ENCODE assay signal across 35 cellular contexts in the genomic region with DNA sequence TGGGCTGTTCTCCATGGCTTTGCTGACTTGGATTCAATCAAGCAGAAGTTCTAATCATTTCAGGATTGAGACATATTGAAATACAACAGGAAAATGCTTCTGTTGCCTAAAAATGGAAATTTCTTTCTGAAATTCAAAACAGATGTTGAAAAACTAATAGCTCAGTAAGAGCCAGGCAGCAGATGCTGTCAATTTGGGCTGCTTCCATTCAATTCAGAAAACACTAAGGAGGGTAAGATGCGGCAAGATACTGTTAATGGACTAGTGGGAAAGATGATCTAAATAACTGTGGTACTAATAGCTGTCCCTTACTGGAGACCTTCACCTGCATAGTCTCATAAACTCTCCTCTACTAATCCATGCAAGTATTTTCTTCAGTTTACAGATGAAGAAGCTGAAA. TPM values are rescaled to one million over a fixed set of nuclear protein-coding genes. Genes with fewer than 3 reads are reported as not detected.
"Had no signal": no experiment of that assay in that cellular context is flagged by ENCODE, and none has a peak within 500 bp of the region (broad histone marks: within the 10 kb centered on the region; RNA-seq: fewer than 3 reads in every experiment).

No MANE protein-coding gene starts in this region.

- H3K27ac ChIP-seq: adrenal gland, body of pancreas, epithelial cell of prostate, esophagus squamous epithelium, gastroesophageal sphincter had no signal

- H3K9me3 Mint-ChIP-seq: activated CD4-positive, alpha-beta memory T cell treated with anti-CD3 and anti-CD28 coated beads for 36 hours; activated CD4-positive, alpha-beta T cell treated with anti-CD3 and anti-CD28 coated beads, Interleukin-2, amount 10 ng/mL, durations not matched to agents 24 days and 14 days; activated naive CD4-positive, alpha-beta T cell treated with anti-CD3 and anti-CD28 coated beads for 36 hours; activated naive CD4-positive, alpha-beta T cell treated with anti-CD3 and anti-CD28 coated beads, Interleukin-2, amount 50 U/mL, for 24 hours; activated naive CD8-positive, alpha-beta T cell treated with anti-CD3 and anti-CD28 coated beads for 36 hours; activated naive CD8-positive, alpha-beta T cell treated with anti-CD3 and anti-CD28 coated beads, Interleukin-2, amount 50 U/mL, for 24 hours; activated T-cell treated with anti-CD3 and anti-CD28 coated beads, Interleukin-2, amount 50 U/mL, for 24 hours; activated T-cell treated with anti-CD3 and anti-CD28 coated beads, Interleukin-2, amount 50 U/mL, for 72 hours; activated T-helper 2 cell treated with anti-CD3 and anti-CD28 coated beads, Interferon-gamma antibody, Interleukin-2, Interleukin-4, amounts not matched to agents 10 μg/mL and 5 μg/mL and 100 μg/mL, durations not matched to agents 14 hours and 24 hours and 36 hours; effector memory CD8-positive, alpha-beta T cell; T-cell; T-helper 2 cell treated with Interferon-gamma antibody and Interleukin-4, amounts not matched to agents 5 μg/mL and 100 μg/mL, for 36 hours had no signal

- ATAC-seq: activated CD4-positive, alpha-beta T cell treated with anti-CD3 and anti-CD28 coated beads for 36 hours; activated naive CD8-positive, alpha-beta T cell treated with anti-CD3 and anti-CD28 coated beads, Interleukin-2, amount 50 U/mL, for 24 hours; activated T-cell treated with anti-CD3 and anti-CD28 coated beads, Interleukin-2, amount 50 U/mL, for 72 hours; body of pancreas; effector memory CD8-positive, alpha-beta T cell; gastroesophageal sphincter; T-cell; T-helper 17 cell had no signal

- H3K4me3 Mint-ChIP-seq: activated CD4-positive, alpha-beta memory T cell treated with anti-CD3 and anti-CD28 coated beads for 36 hours; activated CD4-positive, alpha-beta T cell treated with anti-CD3 and anti-CD28 coated beads for 36 hours; activated CD4-positive, alpha-beta T cell treated with anti-CD3 and anti-CD28 coated beads, Interleukin-2, amount 10 ng/mL, durations not matched to agents 24 days and 14 days; activated naive CD4-positive, alpha-beta T cell treated with anti-CD3 and anti-CD28 coated beads for 36 hours; activated naive CD4-positive, alpha-beta T cell treated with anti-CD3 and anti-CD28 coated beads, Interleukin-2, amount 50 U/mL, for 24 hours; activated naive CD8-positive, alpha-beta T cell treated with anti-CD3 and anti-CD28 coated beads for 36 hours; activated naive CD8-positive, alpha-beta T cell treated with anti-CD3 and anti-CD28 coated beads, Interleukin-2, amount 50 U/mL, for 24 hours; activated T-cell treated with anti-CD3 and anti-CD28 coated beads, Interleukin-2, amount 50 U/mL, for 24 hours; activated T-cell treated with anti-CD3 and anti-CD28 coated beads, Interleukin-2, amount 50 U/mL, for 72 hours; effector memory CD8-positive, alpha-beta T cell; T-cell; T-helper 17 cell; T-helper 2 cell treated with Interferon-gamma antibody and Interleukin-4, amounts not matched to agents 5 μg/mL and 100 μg/mL, for 36 hours had no signal

- H3K36me3 ChIP-seq: adrenal gland had no signal

- H3K27me3 ChIP-seq: adrenal gland, body of pancreas, gastroesophageal sphincter had no signal

- H3K9me3 ChIP-seq: adrenal gland, body of pancreas, esophagus squamous epithelium, gastroesophageal sphincter had no signal

- H3K4me1 Mint-ChIP-seq: activated CD4-positive, alpha-beta T cell treated with anti-CD3 and anti-CD28 coated beads for 36 hours; activated CD4-positive, alpha-beta T cell treated with anti-CD3 and anti-CD28 coated beads, Interleukin-2, amount 10 ng/mL, durations not matched to agents 24 days and 14 days; activated naive CD4-positive, alpha-beta T cell treated with anti-CD3 and anti-CD28 coated beads, Interleukin-2, amount 50 U/mL, for 24 hours; activated naive CD8-positive, alpha-beta T cell treated with anti-CD3 and anti-CD28 coated beads for 36 hours; activated naive CD8-positive, alpha-beta T cell treated with anti-CD3 and anti-CD28 coated beads, Interleukin-2, amount 50 U/mL, for 24 hours; T-cell; T-helper 17 cell had no signal

- DNase-seq: activated CD4-positive, alpha-beta memory T cell treated with anti-CD3 and anti-CD28 coated beads for 36 hours; activated CD4-positive, alpha-beta T cell treated with anti-CD3 and anti-CD28 coated beads for 36 hours; activated CD4-positive, alpha-beta T cell treated with anti-CD3 and anti-CD28 coated beads, Interleukin-2, amount 10 ng/mL, durations not matched to agents 24 days and 14 days; activated CD4-positive, CD25-positive, alpha-beta regulatory T cell; activated CD4-positive, CD25-positive, alpha-beta regulatory T cell treated with anti-CD3 and anti-CD28 coated beads, Interleukin-2, amount 50 U/mL, for 72 hours; activated CD8-positive, alpha-beta memory T cell treated with anti-CD3 and anti-CD28 coated beads, Interleukin-2, amount 50 U/mL, for 48 hours; activated effector memory CD4-positive, alpha-beta T cell treated with anti-CD3 and anti-CD28 coated beads, Interleukin-2, amount 50 U/mL, for 16 hours; activated naive CD4-positive, alpha-beta T cell treated with anti-CD3 and anti-CD28 coated beads for 36 hours; activated naive CD8-positive, alpha-beta T cell treated with anti-CD3 and anti-CD28 coated beads for 36 hours; activated naive CD8-positive, alpha-beta T cell treated with anti-CD3 and anti-CD28 coated beads, Interleukin-2, amount 50 U/mL, for 24 hours; activated T-cell treated with anti-CD3 and anti-CD28 coated beads for 4 hours; activated T-cell treated with anti-CD3 and anti-CD28 coated beads, Interleukin-2, amount 50 U/mL, for 24 hours; activated T-cell treated with anti-CD3 and anti-CD28 coated beads, Interleukin-2, amount 50 U/mL, for 72 hours; adrenal gland; amygdala; aorta; body of pancreas; caudate nucleus; cortex of kidney; dermis blood vessel endothelial cell; effector CD4-positive, alpha-beta T cell; effector memory CD8-positive, alpha-beta T cell; esophagus squamous epithelium; foreskin melanocyte; head of caudate nucleus; SW 1271; T-cell; T-helper 17 cell; T1000 had no signal

- H3K4me3 ChIP-seq: adrenal gland, body of pancreas, esophagus squamous epithelium, gastroesophageal sphincter had no signal

- H3K36me3 Mint-ChIP-seq: activated CD4-positive, alpha-beta memory T cell treated with anti-CD3 and anti-CD28 coated beads for 36 hours; activated naive CD4-positive, alpha-beta T cell treated with anti-CD3 and anti-CD28 coated beads, Interleukin-2, amount 50 U/mL, for 24 hours; activated naive CD8-positive, alpha-beta T cell treated with anti-CD3 and anti-CD28 coated beads for 36 hours; T-cell had no signal

- H3K4me1 ChIP-seq: adrenal gland, body of pancreas, esophagus squamous epithelium had no signal

- H3K27me3 Mint-ChIP-seq: activated CD4-positive, alpha-beta T cell treated with anti-CD3 and anti-CD28 coated beads, Interleukin-2, amount 10 ng/mL, durations not matched to agents 24 days and 14 days; activated naive CD4-positive, alpha-beta T cell treated with anti-CD3 and anti-CD28 coated beads, Interleukin-2, amount 50 U/mL, for 24 hours had no signal

- H3K27ac Mint-ChIP-seq: activated CD4-positive, alpha-beta memory T cell treated with anti-CD3 and anti-CD28 coated beads for 36 hours; activated CD4-positive, alpha-beta T cell treated with anti-CD3 and anti-CD28 coated beads for 36 hours; activated CD4-positive, alpha-beta T cell treated with anti-CD3 and anti-CD28 coated beads, Interleukin-2, amount 10 ng/mL, durations not matched to agents 24 days and 14 days; activated naive CD4-positive, alpha-beta T cell treated with anti-CD3 and anti-CD28 coated beads for 36 hours; activated naive CD4-positive, alpha-beta T cell treated with anti-CD3 and anti-CD28 coated beads, Interleukin-2, amount 50 U/mL, for 24 hours; activated naive CD8-positive, alpha-beta T cell treated with anti-CD3 and anti-CD28 coated beads for 36 hours; activated naive CD8-positive, alpha-beta T cell treated with anti-CD3 and anti-CD28 coated beads, Interleukin-2, amount 50 U/mL, for 24 hours; activated T-cell treated with anti-CD3 and anti-CD28 coated beads, Interleukin-2, amount 50 U/mL, for 24 hours; activated T-cell treated with anti-CD3 and anti-CD28 coated beads, Interleukin-2, amount 50 U/mL, for 72 hours; activated T-helper 2 cell treated with anti-CD3 and anti-CD28 coated beads, Interferon-gamma antibody, Interleukin-2, Interleukin-4, amounts not matched to agents 10 μg/mL and 5 μg/mL and 100 μg/mL, durations not matched to agents 14 hours and 24 hours and 36 hours; effector memory CD8-positive, alpha-beta T cell; T-cell; T-helper 17 cell; T-helper 2 cell treated with Interferon-gamma antibody and Interleukin-4, amounts not matched to agents 5 μg/mL and 100 μg/mL, for 36 hours had no signal

RNA-seq across cellular contexts. Expression of a gene that starts 53.5 kb away (rescaled TPM):
- total RNA-seq: endothelial cell of umbilical vein had no signal
- polyA plus RNA-seq: endothelial cell of umbilical vein had no signal
